ENCODE assay signal across 21 cellular contexts in the genomic region with DNA sequence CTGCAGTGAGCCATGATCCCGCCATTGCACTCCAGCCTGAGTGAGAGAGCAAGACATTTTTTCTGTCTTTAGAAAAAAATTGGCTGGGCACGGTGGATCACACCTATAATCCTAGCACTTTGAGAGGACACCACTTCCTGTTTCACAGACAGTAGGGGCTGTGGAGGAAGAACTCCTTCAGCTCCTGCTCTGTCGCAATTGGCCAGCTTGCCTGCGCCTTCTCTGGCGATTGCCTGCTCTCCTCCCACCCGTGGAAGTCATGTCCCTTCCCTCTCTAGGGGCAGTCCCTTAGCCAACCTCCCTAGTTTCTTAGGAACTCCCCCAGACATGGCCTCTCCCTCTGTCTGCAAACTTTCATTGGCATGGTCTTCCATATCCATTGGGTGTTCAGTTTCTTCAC. TPM values are rescaled to one million over a fixed set of nuclear protein-coding genes. Genes with fewer than 3 reads are reported as not detected.
DNase-seq lines count a peak whose midpoint lies in the region; ATAC-seq, FAIRE-seq and TF ChIP-seq lines count a peak whose summit lies in the region.
"Had no signal": no experiment of that assay in that cellular context is flagged by ENCODE, and none has a peak within 500 bp of the region (broad histone marks: within the 10 kb centered on the region; RNA-seq: fewer than 3 reads in every experiment).

No MANE protein-coding gene starts in this region.

- no peaks in the 10 kb centered on the region for H4K20me1 ChIP-seq in HepG2 (ENCODE audit: insufficient read depth, low read length)

- TF ChIP-seq EP300 in HepG2 (IDR thresholded peaks at IDR 0.05; ENCODE audit: low read depth in 2 of 2, low read length in 2 of 2) (no peak), HepG2 (CRISPR knock-in tag; IDR thresholded peaks at IDR 0.05; ENCODE audit: borderline replicate concordance) (no peak)

- BruUV-seq in HepG2 (replicated peaks; lab: Mats Ljungman, UMichigan) = no TSS peak

- DNase-seq in right lobe of liver (no peak), HepG2 (ENCODE audit: low spot score) (no peak), NOMO-1 (lab: John Stamatoyannopoulos, UW; ENCODE audit: unreplicated experiment in 2 of 2) (peak; percentile 41 to 43), HuH-7 (ENCODE audit: low spot score) (no peak), pons (ENCODE audit: low spot score) (no peak), DMS79 treated with DMSO at 0.1 percent for 48 hours (lab: John Stamatoyannopoulos, UW) (no peak)
- no peak for DNase-seq in central memory CD8-positive, alpha-beta T cell (ENCODE audit: low spot score in 2 of 2)
- DNase-seq: activated CD4-positive, alpha-beta T cell treated with anti-CD3 and anti-CD28 coated beads, Interleukin-2, amount 50 U/mL, for 4 hours; activated T-cell treated with anti-CD3 and anti-CD28 coated beads, Interleukin-2, amount 50 U/mL, for 4 hours; brain microvascular endothelial cell; cortex of kidney; heart right ventricle; left ventricle myocardium superior; NCI-H1694 treated with DMSO at 0.1 percent for 48 hours; occipital lobe; retina; stimulated activated naive B cell treated with anti-CD40 and anti-IgM and Interleukin-4, amounts not matched to agents 10 μg/mL and 1 μg/mL and 100 μg/mL, for 72 hours; thyroid gland had no signal

- ATAC-seq in right lobe of liver (peak; percentile 17 to 73 (median 40)), HepG2 (no peak)
- peak; percentile 64 for ATAC-seq in central memory CD8-positive, alpha-beta T cell (replicated peaks; ENCODE audit: extremely low read depth, poor library complexity, severe bottlenecking)
- ATAC-seq: activated T-cell treated with anti-CD3 and anti-CD28 coated beads, Interleukin-2, amount 50 U/mL, for 4 hours; left ventricle myocardium superior; stimulated activated naive B cell treated with anti-CD40 and anti-IgM and Interleukin-4, amounts not matched to agents 10 μg/mL and 1 μg/mL and 100 μg/mL, for 72 hours had no signal

- POLR2A ChIA-PET in HepG2 (lab: Yijun Ruan, JAX) = no interaction called here

- H3K27me3 Mint-ChIP-seq in central memory CD8-positive, alpha-beta T cell = no peaks in the 10 kb centered on the region
- H3K27me3 Mint-ChIP-seq: activated naive CD4-positive, alpha-beta T cell treated with anti-CD3 and anti-CD28 coated beads, Interleukin-2, amount 50 U/mL, for 24 hours; stimulated activated naive B cell treated with anti-CD40 and anti-IgM and Interleukin-4, amounts not matched to agents 10 μg/mL and 1 μg/mL and 100 μg/mL, for 72 hours had no signal

- peaks cover 19% of the 10 kb centered on the region for H3K4me1 Mint-ChIP-seq in central memory CD8-positive, alpha-beta T cell

- FAIRE-seq in HepG2 (lab: Jason Lieb, UNC) = no peak
- FAIRE-seq: H54, RCC 7860 had no signal

- no peak overlapping the region for H3K4me3 Mint-ChIP-seq in central memory CD8-positive, alpha-beta T cell
- H3K4me3 Mint-ChIP-seq: activated naive CD4-positive, alpha-beta T cell treated with anti-CD3 and anti-CD28 coated beads, Interleukin-2, amount 50 U/mL, for 24 hours; activated T-cell treated with anti-CD3 and anti-CD28 coated beads, Interleukin-2, amount 50 U/mL, for 4 hours; stimulated activated naive B cell treated with anti-CD40 and anti-IgM and Interleukin-4, amounts not matched to agents 10 μg/mL and 1 μg/mL and 100 μg/mL, for 72 hours had no signal

- H3K4me1 ChIP-seq in right lobe of liver = peaks cover 0 to 4% (median 2%) of the 10 kb centered on the region in 4 donors
- H3K4me1 ChIP-seq in HepG2 (ENCODE audit: insufficient read depth, low read length) = peaks cover 19% of the 10 kb centered on the region
- H3K4me1 ChIP-seq: heart right ventricle, thyroid gland had no signal

- H2AFZ ChIP-seq in HepG2 (ENCODE audit: low read length) = no peak overlapping the region

- CTCF ChIA-PET in HepG2 (lab: Yijun Ruan, JAX; ENCODE audit: low intra/inter-chr PET ratio, low total read pairs) = no interaction called here

- intact Hi-C loops in right lobe of liver (cut with DNase I) = no loop called here
- intact Hi-C loops in HepG2 (cut with micrococcal nuclease; ENCODE audit: unreplicated experiment) = no loop called here

- H3K9me3 ChIP-seq in right lobe of liver (no peaks in the 10 kb centered on the region), HepG2 (ENCODE audit: low read length) (no peaks in the 10 kb centered on the region)
- H3K9me3 ChIP-seq: heart right ventricle, thyroid gland had no signal

- no peak overlapping the region for H3K9ac ChIP-seq in HepG2 (ENCODE audit: insufficient read depth, low read depth, low read length)

- no peak overlapping the region for H3K27ac Mint-ChIP-seq in central memory CD8-positive, alpha-beta T cell (ENCODE audit: low read depth)
- H3K27ac Mint-ChIP-seq: activated naive CD4-positive, alpha-beta T cell treated with anti-CD3 and anti-CD28 coated beads, Interleukin-2, amount 50 U/mL, for 24 hours; stimulated activated naive B cell treated with anti-CD40 and anti-IgM and Interleukin-4, amounts not matched to agents 10 μg/mL and 1 μg/mL and 100 μg/mL, for 72 hours had no signal

- peaks cover 7% of the 10 kb centered on the region for H3K36me3 Mint-ChIP-seq in central memory CD8-positive, alpha-beta T cell (ENCODE audit: insufficient read depth)

- TF ChIP-seq POLR2A in right lobe of liver (IDR thresholded peaks at IDR 0.05) (no peak), HepG2 (IDR thresholded peaks at IDR 0.05; ENCODE audit: insufficient read depth in 1 of 2, low read depth in 2 of 2, low read length in 2 of 2) (no peak)

- H3K4me3 ChIP-seq in right lobe of liver (no peak overlapping the region), HepG2 (replicated peaks in 1 of 3; ENCODE audit: insufficient read depth in 1 of 3, low read depth in 2 of 3, low read length in 3 of 3) (no peak overlapping the region)
- H3K4me3 ChIP-seq: heart right ventricle, thyroid gland had no signal

- in situ Hi-C loops in HepG2 (cut with HindIII; ENCODE audit: extremely low pct_ligation_motif_present, low pct_unique_long_range_greater_than_20kb) = no loop called here

- H3K27me3 ChIP-seq in right lobe of liver (no peaks in the 10 kb centered on the region), HepG2 (ENCODE audit: control insufficient read depth in 1 of 2, insufficient read depth in 2 of 2, low read length in 2 of 2) (no peaks in the 10 kb centered on the region)
- H3K27me3 ChIP-seq: brain microvascular endothelial cell, heart right ventricle, thyroid gland had no signal

- H3K4me2 ChIP-seq in HepG2 (ENCODE audit: low read depth, low read length) = no peak overlapping the region

- TF ChIP-seq RAD21 in HepG2 (CRISPR knock-in tag; IDR thresholded peaks at IDR 0.05) = no peak

- H3K79me2 ChIP-seq in HepG2 (ENCODE audit: insufficient read depth, low read length) = peaks cover 18% of the 10 kb centered on the region

- no peak for TF ChIP-seq CTCF in right lobe of liver (IDR thresholded peaks at IDR 0.05)
- no peak for TF ChIP-seq CTCF in HepG2 (CRISPR knock-in tag; IDR thresholded peaks at IDR 0.05)

- no peaks in the 10 kb centered on the region for H3K9me3 Mint-ChIP-seq in central memory CD8-positive, alpha-beta T cell
- H3K9me3 Mint-ChIP-seq: activated naive CD4-positive, alpha-beta T cell treated with anti-CD3 and anti-CD28 coated beads, Interleukin-2, amount 50 U/mL, for 24 hours; activated T-cell treated with anti-CD3 and anti-CD28 coated beads, Interleukin-2, amount 50 U/mL, for 4 hours; stimulated activated naive B cell treated with anti-CD40 and anti-IgM and Interleukin-4, amounts not matched to agents 10 μg/mL and 1 μg/mL and 100 μg/mL, for 72 hours had no signal

- H3K36me3 ChIP-seq in right lobe of liver = peaks cover 0 to 10% (median 1%) of the 10 kb centered on the region in 4 donors
- peaks cover 9 to 51% of the 10 kb centered on the region in 2 experiments for H3K36me3 ChIP-seq in HepG2 (replicated peaks in 1 of 2; ENCODE audit: control insufficient read depth in 1 of 2, insufficient read depth in 2 of 2, low read length in 2 of 2)
- H3K36me3 ChIP-seq: thyroid gland had no signal

- WGBS in right lobe of liver (ENCODE audit: insufficient coverage, low coverage, low lambda C conversion rate, missing lambda C conversion rate) = 63% methylated on average over 2 of the region's 6 CpGs
- 100% methylated on average over 6 of the region's 6 CpGs for WGBS in HepG2 (ENCODE audit: low lambda C conversion rate)

- H3K27ac ChIP-seq in right lobe of liver (no peak overlapping the region), HepG2 (ENCODE audit: extremely low read length, insufficient read depth, low read length) (no peak overlapping the region)
- H3K27ac ChIP-seq: brain microvascular endothelial cell, heart right ventricle, thyroid gland had no signal

RNA-seq across cellular contexts. Expression of a gene that starts 8.7 kb away (rescaled TPM):
- total RNA-seq in right lobe of liver (10 to 100 TPM in 2 of 6 experiments, 1 to 10 TPM in 4; 2.3 to 15.9 (median 4.1) TPM), HepG2 (2016; rRNA removed; fragmentation: Illumina TruSeq; extraction: Trizol) (19.3 and 23.0 TPM in 2 replicates)
- total RNA-seq in HepG2 (2016; cell fraction: cytosol; rRNA removed; fragmentation: Illumina TruSeq; extraction: Trizol; ENCODE audit: low read depth) = 8.9 and 10.4 TPM in 2 replicates
- 18.1 and 24.0 TPM in 2 replicates for total RNA-seq in HepG2 (2016; cell fraction: insoluble cytoplasmic fraction; rRNA removed; fragmentation: Illumina TruSeq; extraction: Trizol)
- 13.9 and 14.1 TPM in 2 replicates for total RNA-seq in HepG2 (2016; cell fraction: membrane; rRNA removed; fragmentation: Illumina TruSeq; extraction: Trizol)
- total RNA-seq in HepG2 (2016; cell fraction: nucleus; rRNA removed; fragmentation: Illumina TruSeq; extraction: Trizol) = 18.5 and 18.6 TPM in 2 replicates
- 14.9 and 18.7 TPM in 2 replicates for polyA plus RNA-seq in HepG2 (2011; rRNA removed)
- 12.4 and 13.6 TPM in 2 replicates for polyA plus RNA-seq in HepG2 (2011; cell fraction: cytosol; rRNA removed)
- polyA plus RNA-seq in HepG2 (2011; cell fraction: nucleus; rRNA removed) = 11.2 and 14.0 TPM in 2 replicates
- 7.2 and 8.5 TPM in 2 replicates for polyA plus RNA-seq in HepG2 (2012)
- 7.5 and 8.0 TPM in 2 replicates for polyA plus RNA-seq in HepG2 (2016; cell fraction: cytosol; fragmentation: Illumina TruSeq; extraction: Trizol; ENCODE audit: low read depth)
- 23.8 and 26.4 TPM in 2 replicates for polyA plus RNA-seq in HepG2 (2016; cell fraction: insoluble cytoplasmic fraction; fragmentation: Illumina TruSeq; extraction: Trizol; ENCODE audit: low read depth)
- polyA plus RNA-seq in HepG2 (2016; cell fraction: membrane; fragmentation: Illumina TruSeq; extraction: Trizol; ENCODE audit: low read depth) = 11.8 and 11.9 TPM in 2 replicates
- 30.9 and 33.0 TPM in 2 replicates for polyA plus RNA-seq in HepG2 (2016; cell fraction: nucleus; fragmentation: Illumina TruSeq; extraction: Trizol; ENCODE audit: insufficient read depth, low read depth)
- 12.9 and 16.6 TPM in 2 replicates for polyA minus RNA-seq in HepG2 (2011; rRNA and poly(A)+ RNA removed; ENCODE audit: low replicate concordance)
- polyA minus RNA-seq in HepG2 (2011; cell fraction: cytosol; rRNA and poly(A)+ RNA removed) = 3.7 and 8.4 TPM in 2 replicates
- polyA minus RNA-seq in HepG2 (2011; cell fraction: nucleus; rRNA and poly(A)+ RNA removed) = 16.9 and 20.2 TPM in 2 replicates

Comparison
In these comparisons a context has a peak if more than half of its experiments do, and no peak if none do; other contexts are left out.
1. DNase-seq: peak in NOMO-1 (2 of 2); none in right lobe of liver (0 of 3), HepG2 (single experiment), central memory CD8-positive, alpha-beta T cell (0 of 2), HuH-7 (single experiment), pons (single experiment) and DMS79 treated with DMSO at 0.1 percent for 48 hours (single experiment).